In the genomic region with DNA sequence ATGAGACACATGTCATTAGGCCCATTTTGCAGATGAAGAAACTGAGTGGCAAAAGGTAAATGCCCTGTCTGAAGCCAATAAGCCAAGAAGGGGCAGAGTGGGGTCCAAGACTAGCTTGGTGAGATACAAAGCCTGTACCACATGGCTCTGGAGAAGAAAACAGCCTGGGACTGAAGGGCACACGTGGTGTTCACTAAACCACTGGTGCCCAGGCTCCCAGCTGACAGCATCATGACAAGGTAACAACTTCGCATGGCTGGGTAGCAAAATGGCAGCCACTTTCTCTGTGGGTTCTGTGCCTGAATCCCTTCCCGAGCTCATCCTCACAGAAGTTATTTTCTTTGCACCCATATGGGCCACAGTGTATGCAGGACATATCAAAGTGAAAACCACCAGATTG, we compare ENCODE assay signal across 33 cellular contexts.
"Had no signal": no experiment of that assay in that cellular context is flagged by ENCODE, and none has a peak within 500 bp of the region (broad histone marks: within the 10 kb centered on the region; RNA-seq: fewer than 3 reads in every experiment).

No MANE protein-coding gene starts in this region.

- H3K27me3 ChIP-seq: MG63 had no signal

- H3K27ac ChIP-seq: KMS-11 had no signal

- H3K9me3 ChIP-seq: MG63 had no signal

- H3K4me3 ChIP-seq: MG63 had no signal

- H3K36me3 ChIP-seq: MG63 had no signal

- DNase-seq: Karpas-422, Kasumi-1, MG63, MM.1S, MV-4-11, NCI-H1048, NCI-H1092, NCI-H1092 treated with DMSO at 0.1 percent for 48 hours, NCI-H1105, NCI-H1105 treated with DMSO at 0.1 percent for 48 hours, NCI-H1417, NCI-H1417 treated with DMSO at 0.1 percent for 48 hours, NCI-H1436, NCI-H1436 treated with DMSO at 0.1 percent for 48 hours, NCI-H146, NCI-H1694, NCI-H1694 treated with DMSO at 0.1 percent for 48 hours, NCI-H187, NCI-H187 treated with DMSO at 0.1 percent for 48 hours, NCI-H1930, NCI-H2029, NCI-H2029 treated with DMSO at 0.1 percent for 48 hours, NCI-H2081, NCI-H2081 treated with DMSO at 0.1 percent for 48 hours, NCI-H2107, NCI-H2227 treated with DMSO at 0.1 percent for 48 hours, NCI-H226, NCI-H345, NCI-H446, NCI-H446 treated with DMSO at 0.1 percent for 48 hours, NCI-H510A, NCI-H510A treated with DMSO at 0.1 percent for 48 hours had no signal

- H3K9ac ChIP-seq: KMS-11 had no signal

- H3K4me2 ChIP-seq: KMS-11 had no signal
